ENCODE assay signal across 23 cellular contexts in genomic region chr3:149288655-149289054, GRCh38. TPM values are rescaled to one million over a fixed set of nuclear protein-coding genes. Genes with fewer than 3 reads are reported as not detected.
"Had no signal": no experiment of that assay in that cellular context is flagged by ENCODE, and none has a peak within 500 bp of the region (broad histone marks: within the 10 kb centered on the region; RNA-seq: fewer than 3 reads in every experiment).

No MANE protein-coding gene starts in this region.

- H3K4me2 ChIP-seq: SK-N-SH had no signal

- DNase-seq: activated CD4-positive, alpha-beta T cell treated with anti-CD3 and anti-CD28 coated beads for 4 hours; activated CD8-positive, alpha-beta memory T cell treated with anti-CD3 and anti-CD28 coated beads, Interleukin-2, amount 50 U/mL, for 4 hours; activated CD8-positive, alpha-beta T cell treated with anti-CD3 and anti-CD28 coated beads for 36 hours; activated gamma-delta T cell treated with Interleukin-2 at 50 U/mL for 16 hours; activated naive CD4-positive, alpha-beta T cell treated with anti-CD3 and anti-CD28 coated beads, Interleukin-2, amount 10 ng/mL, durations not matched to agents 7 days and 5 days; activated naive CD8-positive, alpha-beta T cell treated with anti-CD3 and anti-CD28 coated beads for 36 hours; activated T-cell treated with anti-CD3 and anti-CD28 coated beads, Interleukin-2, amount 50 U/mL, for 72 hours; brain microvascular endothelial cell; Kasumi-1; NCI-H1105 treated with DMSO at 0.1 percent for 48 hours; NCI-H1436 treated with DMSO at 0.1 percent for 48 hours; NCI-H1930; NCI-H2171; NCI-H2227 treated with DMSO at 0.1 percent for 48 hours; PC-3; SJCRH30; SK-N-SH; T-helper 1 cell; WERI-Rb-1 had no signal

- H3K4me1 ChIP-seq: SJCRH30 had no signal

- H3K9ac ChIP-seq: SK-N-SH had no signal

- H3K36me3 ChIP-seq: brain microvascular endothelial cell, cardiac muscle cell, SJCRH30, WERI-Rb-1 had no signal

- H3K4me3 ChIP-seq: cardiac muscle cell, SJCRH30 had no signal

- H3K27me3 ChIP-seq: brain microvascular endothelial cell, cardiac muscle cell, SJCRH30 had no signal

- ATAC-seq: activated CD4-positive, CD25-positive, alpha-beta regulatory T cell treated with anti-CD3 and anti-CD28 coated beads, Interleukin-2, amount 50 U/mL, for 24 hours; activated CD8-positive, alpha-beta T cell treated with anti-CD3 and anti-CD28 coated beads for 36 hours; activated T-cell treated with anti-CD3 and anti-CD28 coated beads, Interleukin-2, amount 50 U/mL, for 72 hours; PC-3 had no signal

- H3K9me3 ChIP-seq: SJCRH30, SK-N-SH had no signal

- H3K27ac ChIP-seq: brain microvascular endothelial cell, cardiac muscle cell, SJCRH30, WERI-Rb-1 had no signal

RNA-seq across cellular contexts. Expression of gene TM4SF18, which starts 44.8 kb away (rescaled TPM):
- total RNA-seq: activated CD8-positive, alpha-beta T cell treated with anti-CD3 and anti-CD28 coated beads for 36 hours; activated naive CD8-positive, alpha-beta T cell treated with anti-CD3 and anti-CD28 coated beads for 36 hours; activated T-cell treated with anti-CD3 and anti-CD28 coated beads, Interleukin-2, amount 50 U/mL, for 72 hours; activated T-helper 2 cell treated with anti-CD3 and anti-CD28 coated beads, Interferon-gamma antibody, Interleukin-2, Interleukin-4, amounts not matched to agents 10 μg/mL and 5 μg/mL and 100 μg/mL, durations not matched to agents 14 hours and 24 hours and 36 hours; SJCRH30; T-helper 2 cell treated with Interferon-gamma antibody and Interleukin-4, amounts not matched to agents 100 ng/mL and 5 ng/mL, for 36 hours had no signal
- polyA plus RNA-seq: cardiac muscle cell had no signal
